8 cellular contexts compared by ENCODE assay signal in the genomic region with DNA sequence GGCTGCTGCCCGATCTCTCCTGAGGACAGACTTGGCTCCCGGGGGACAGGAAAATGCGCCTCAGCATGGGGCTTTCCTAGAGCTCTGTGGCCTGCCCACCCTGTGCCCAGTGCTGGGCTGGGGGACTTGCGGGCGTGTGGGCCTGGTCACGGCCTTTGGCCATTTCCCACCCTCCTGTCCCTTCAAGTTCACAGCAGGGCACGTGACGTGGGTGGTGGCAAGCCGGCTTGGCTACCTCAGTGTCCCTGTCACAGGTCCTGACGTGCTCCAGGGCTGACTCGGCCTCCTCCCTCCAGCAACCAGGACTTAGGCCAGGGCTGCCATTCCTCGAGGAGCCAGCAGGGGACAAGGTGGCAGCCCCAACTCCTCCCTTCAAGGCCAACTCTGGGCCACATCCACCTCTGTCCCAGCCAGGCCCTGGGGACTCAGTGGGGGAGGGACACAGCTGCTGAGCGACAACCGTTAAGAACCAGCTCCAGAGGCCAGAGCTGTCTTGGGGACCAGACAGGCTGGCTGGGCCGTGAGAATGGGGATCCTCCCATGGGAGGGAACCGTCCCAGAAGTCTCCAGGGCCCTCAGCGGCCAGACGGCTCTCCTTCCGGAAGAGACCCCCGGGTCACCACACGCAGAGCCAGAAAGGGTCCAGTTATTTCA. TPM values are rescaled to one million over a fixed set of nuclear protein-coding genes. Genes with fewer than 3 reads are reported as not detected.
DNase-seq lines count a peak whose midpoint lies in the region; ATAC-seq lines count a peak whose summit lies in the region.

No MANE protein-coding gene starts in this region.

- H3K27me3 ChIP-seq in effector memory CD4-positive, alpha-beta T cell (replicated peaks; ENCODE audit: control insufficient read depth, insufficient read depth, low read length, poor library complexity, severe bottlenecking) = no peaks in the 10 kb centered on the region
- no peaks in the 10 kb centered on the region for H3K27me3 ChIP-seq in stomach smooth muscle (ENCODE audit: control insufficient read depth in 1 of 2, insufficient read depth in 2 of 2, low read length in 2 of 2)

- DNase-seq in ACHN (peak; percentile 66), NCI-H1930 (lab: John Stamatoyannopoulos, UW) (peak; percentile 36 to 46)
- DNase-seq in activated CD4-positive, alpha-beta T cell treated with anti-CD3 and anti-CD28 coated beads, Interleukin-2, amount 10 ng/mL, durations not matched to agents 24 days and 14 days = peak; percentile 88
- DNase-seq in effector memory CD4-positive, alpha-beta T cell = peak in 1 of 3 donors; percentile 52

- no peaks in the 10 kb centered on the region for H3K9me3 ChIP-seq in effector memory CD4-positive, alpha-beta T cell (ENCODE audit: control insufficient read depth, low read length)
- H3K9me3 ChIP-seq in mesodermal cell (ENCODE audit: control insufficient read depth, low read length) (no peaks in the 10 kb centered on the region), stomach smooth muscle (ENCODE audit: control insufficient read depth in 2 of 2, low read length in 2 of 2) (no peaks in the 10 kb centered on the region)

- H3K27ac ChIP-seq in effector memory CD4-positive, alpha-beta T cell (ENCODE audit: insufficient read depth, low read length, poor library complexity, severe bottlenecking) = peak overlapping the region; percentile 91
- H3K27ac ChIP-seq in mesodermal cell (ENCODE audit: low read depth, low read length, severe bottlenecking) (peak overlapping the region; percentile 75), stomach smooth muscle (ENCODE audit: low read length) (peak overlapping the region; percentile 66)

- in situ Hi-C loops in ACHN (cut with HindIII; ENCODE audit: low pct_ligation_motif_present, low pct_unique_long_range_greater_than_20kb, low sequenced_read_pairs) = no loop called here

- intact Hi-C loops in activated CD4-positive, alpha-beta T cell treated with anti-CD3 and anti-CD28 coated beads, Interleukin-2, amount 10 ng/mL, durations not matched to agents 24 days and 14 days (cut with micrococcal nuclease) = loop anchor here (2.0 kb wide), 1 partner anchor 66 kb away; a partner anchor contains a TSS

- peaks cover 51% of the 10 kb centered on the region for H3K36me3 ChIP-seq in effector memory CD4-positive, alpha-beta T cell (ENCODE audit: control insufficient read depth, insufficient read depth, low read length)
- H3K36me3 ChIP-seq in mesodermal cell (ENCODE audit: control insufficient read depth, insufficient read depth, low read length) (peaks cover 43% of the 10 kb centered on the region), stomach smooth muscle (ENCODE audit: control insufficient read depth in 2 of 2, insufficient read depth in 2 of 2, low read length in 2 of 2) (peaks cover 36 to 41% of the 10 kb centered on the region in 2 donors)

- ATAC-seq in GM18498 (IDR thresholded peaks at IDR 0.05; ENCODE audit: unreplicated experiment) = peak; percentile 71
- ATAC-seq in HG02840 (IDR thresholded peaks at IDR 0.05; ENCODE audit: low FRiP score, unreplicated experiment) = peak; percentile 49

- peaks cover 31% of the 10 kb centered on the region for H3K36me3 Mint-ChIP-seq in activated CD4-positive, alpha-beta T cell treated with anti-CD3 and anti-CD28 coated beads, Interleukin-2, amount 10 ng/mL, durations not matched to agents 24 days and 14 days (ENCODE audit: low read depth)

- no peaks in the 10 kb centered on the region for H3K9me3 Mint-ChIP-seq in activated CD4-positive, alpha-beta T cell treated with anti-CD3 and anti-CD28 coated beads, Interleukin-2, amount 10 ng/mL, durations not matched to agents 24 days and 14 days

- peaks cover 19% of the 10 kb centered on the region for H3K4me1 Mint-ChIP-seq in activated CD4-positive, alpha-beta T cell treated with anti-CD3 and anti-CD28 coated beads, Interleukin-2, amount 10 ng/mL, durations not matched to agents 24 days and 14 days

- peak overlapping the region; percentile 79 for H3K27ac Mint-ChIP-seq in activated CD4-positive, alpha-beta T cell treated with anti-CD3 and anti-CD28 coated beads, Interleukin-2, amount 10 ng/mL, durations not matched to agents 24 days and 14 days

- peaks cover 37% of the 10 kb centered on the region for H3K4me1 ChIP-seq in effector memory CD4-positive, alpha-beta T cell (ENCODE audit: control insufficient read depth, insufficient read depth, low read length, poor library complexity, severe bottlenecking)
- H3K4me1 ChIP-seq in mesodermal cell (ENCODE audit: control insufficient read depth, insufficient read depth, low read length, poor library complexity, severe bottlenecking) = peaks cover 20% of the 10 kb centered on the region
- peaks cover 31% of the 10 kb centered on the region for H3K4me1 ChIP-seq in stomach smooth muscle (ENCODE audit: control insufficient read depth, insufficient read depth, low read length)

- H3K4me3 ChIP-seq in effector memory CD4-positive, alpha-beta T cell (ENCODE audit: insufficient read depth, low read depth, low read length, poor library complexity, severe bottlenecking) = no peak overlapping the region
- no peak overlapping the region for H3K4me3 ChIP-seq in mesodermal cell (ENCODE audit: extremely low read depth, insufficient read depth, low read length, poor library complexity, severe bottlenecking)
- H3K4me3 ChIP-seq in stomach smooth muscle (ENCODE audit: low read length in 2 of 2) = no peak overlapping the region

- WGBS in mesodermal cell (ENCODE audit: insufficient coverage in 2 of 2), 2 experiments = 49 to 64% methylated on average over 16 to 18 of the region's 21 CpGs

- peak overlapping the region; percentile 89 for H3K4me3 Mint-ChIP-seq in activated CD4-positive, alpha-beta T cell treated with anti-CD3 and anti-CD28 coated beads, Interleukin-2, amount 10 ng/mL, durations not matched to agents 24 days and 14 days

- H3K27me3 Mint-ChIP-seq in activated CD4-positive, alpha-beta T cell treated with anti-CD3 and anti-CD28 coated beads, Interleukin-2, amount 10 ng/mL, durations not matched to agents 24 days and 14 days = no peaks in the 10 kb centered on the region

- H3K9ac ChIP-seq in stomach smooth muscle (ENCODE audit: low read length in 2 of 2) = peak overlapping the region; percentile 33 to 36

RNA-seq across cellular contexts. Expression of gene UNC13D, which starts 1.0 kb away (rescaled TPM):
- 158 and 161 TPM in 2 replicates for total RNA-seq in activated CD4-positive, alpha-beta T cell treated with anti-CD3 and anti-CD28 coated beads, Interleukin-2, amount 10 ng/mL, durations not matched to agents 24 days and 14 days
- 1.6 TPM for polyA plus RNA-seq in mesodermal cell (2013, experiment 1 of 2)
- 1.2 TPM for polyA plus RNA-seq in mesodermal cell (2013, experiment 2 of 2)

RNA-seq across cellular contexts. Expression of gene WBP2, which starts 9.9 kb away (rescaled TPM):
- 68.9 and 70.0 TPM in 2 replicates for total RNA-seq in activated CD4-positive, alpha-beta T cell treated with anti-CD3 and anti-CD28 coated beads, Interleukin-2, amount 10 ng/mL, durations not matched to agents 24 days and 14 days
- polyA plus RNA-seq in mesodermal cell (2013, experiment 1 of 2) = 129 TPM
- 107 TPM for polyA plus RNA-seq in mesodermal cell (2013, experiment 2 of 2)

RNA-seq across cellular contexts. Expression of gene TRIM47, which starts 33.2 kb away (rescaled TPM):
- 25.2 and 33.2 TPM in 2 replicates for total RNA-seq in activated CD4-positive, alpha-beta T cell treated with anti-CD3 and anti-CD28 coated beads, Interleukin-2, amount 10 ng/mL, durations not matched to agents 24 days and 14 days
- polyA plus RNA-seq in mesodermal cell (2013, experiment 1 of 2) = 26.5 TPM
- 18.2 TPM for polyA plus RNA-seq in mesodermal cell (2013, experiment 2 of 2)

RNA-seq across cellular contexts. Expression of gene TRIM65, which starts 51.6 kb away (rescaled TPM):
- 47.6 and 48.1 TPM in 2 replicates for total RNA-seq in activated CD4-positive, alpha-beta T cell treated with anti-CD3 and anti-CD28 coated beads, Interleukin-2, amount 10 ng/mL, durations not matched to agents 24 days and 14 days
- 21.3 TPM for polyA plus RNA-seq in mesodermal cell (2013, experiment 1 of 2)
- 20.0 TPM for polyA plus RNA-seq in mesodermal cell (2013, experiment 2 of 2)

RNA-seq across cellular contexts. Expression of gene MRPL38, which starts 59.5 kb away (rescaled TPM):
- total RNA-seq in activated CD4-positive, alpha-beta T cell treated with anti-CD3 and anti-CD28 coated beads, Interleukin-2, amount 10 ng/mL, durations not matched to agents 24 days and 14 days = 151 and 157 TPM in 2 replicates
- 51.2 TPM for polyA plus RNA-seq in mesodermal cell (2013, experiment 1 of 2)
- 46.2 TPM for polyA plus RNA-seq in mesodermal cell (2013, experiment 2 of 2)
